Comparison of ENCODE assay signal across 8 cellular contexts in the genomic region with DNA sequence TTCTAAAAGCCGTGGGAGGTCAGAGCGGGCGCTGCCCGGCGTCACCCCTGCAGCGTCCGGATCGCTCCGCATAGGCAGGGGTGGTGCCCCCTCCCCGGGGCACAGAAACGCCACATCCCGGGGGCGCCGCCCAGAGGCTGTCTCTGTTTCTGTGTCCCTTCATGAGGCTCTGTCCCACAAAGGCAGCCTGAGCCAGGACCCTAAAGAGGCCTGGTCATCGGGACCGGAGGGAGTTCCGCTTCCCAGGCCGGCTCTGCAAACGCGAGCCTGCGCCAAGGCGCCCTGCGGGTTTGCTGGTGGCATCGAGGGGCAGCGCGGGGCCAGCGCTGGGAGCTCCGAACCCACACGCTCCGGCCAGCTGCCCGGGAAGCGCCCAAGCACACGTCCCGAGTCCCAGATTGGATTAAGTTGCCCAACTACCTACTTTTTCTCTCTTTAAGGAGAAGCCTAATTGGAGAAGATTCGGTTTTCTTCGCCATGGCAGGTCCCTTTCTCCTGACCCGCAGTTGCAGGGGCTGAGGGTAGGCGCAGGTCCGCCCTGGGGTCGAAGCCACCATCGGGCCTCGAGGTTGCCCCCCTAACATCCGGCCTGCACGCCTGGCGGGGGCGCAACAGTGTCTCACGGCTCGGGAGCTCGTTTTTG.
DNase-seq lines count a peak whose midpoint lies in the region; ATAC-seq and TF ChIP-seq lines count a peak whose summit lies in the region.

No MANE protein-coding gene starts in this region.

- ATAC-seq in HG03342 (IDR thresholded peaks at IDR 0.05; ENCODE audit: unreplicated experiment) (no peak), HG03025 (IDR thresholded peaks at IDR 0.05; ENCODE audit: low FRiP score, unreplicated experiment) (no peak)

- DNase-seq in AG10803 (ENCODE audit: low read depth) (peak; percentile 6), SK-N-MC (ENCODE audit: low read depth, low spot score) (no peak), dorsolateral prefrontal cortex (peak in 2 of 10 donors; percentile 7 to 51), neural crest cell (ENCODE audit: low read depth, low spot score) (peak; percentile 43), DMS79 (lab: John Stamatoyannopoulos, UW) (no peak), COR-L47 (lab: John Stamatoyannopoulos, UW) (no peak)

- H3K4me3 Mint-ChIP-seq in neural crest cell, result peak overlapping the region; percentile 85

- peaks cover 25% of the 10 kb centered on the region for H3K27me3 Mint-ChIP-seq in neural crest cell (ENCODE audit: low read depth)

- intact Hi-C loops in dorsolateral prefrontal cortex (cut with DNase I), result no loop called here

- no peaks in the 10 kb centered on the region for H3K36me3 ChIP-seq in SK-N-MC (ENCODE audit: insufficient read depth, low read length)

- H3K9me3 Mint-ChIP-seq in neural crest cell, result no peaks in the 10 kb centered on the region

- H3K36me3 Mint-ChIP-seq in neural crest cell (ENCODE audit: low read depth), result no peaks in the 10 kb centered on the region

- no peaks in the 10 kb centered on the region for H3K9me3 ChIP-seq in SK-N-MC (ENCODE audit: low read depth, low read length)

- H3K4me3 ChIP-seq in AG10803 (ENCODE audit: low read length) (peak overlapping the region; percentile 54), SK-N-MC (peak overlapping the region; percentile 82), dorsolateral prefrontal cortex (peak overlapping the region; percentile 20 to 79 (median 57))

- peaks cover 38% of the 10 kb centered on the region for H3K4me1 Mint-ChIP-seq in neural crest cell

- H3K27ac ChIP-seq in SK-N-MC (peak overlapping the region; percentile 100), dorsolateral prefrontal cortex (peak overlapping the region in 3 of 59 donors; percentile 2 to 39 (median 38))

- H3K27ac Mint-ChIP-seq in neural crest cell (ENCODE audit: unreplicated experiment), result no peak overlapping the region

- H3K27me3 ChIP-seq in dorsolateral prefrontal cortex, result peaks cover 0 to 51% (median 27%) of the 10 kb centered on the region in 45 donors

- peak; percentile 15; the same call in 1 of the 2 replicates for TF ChIP-seq CTCF in AG10803 (conservative IDR thresholded peaks at IDR 0.05; ENCODE audit: low read length)
- peak in 2 of 56 donors; percentile 10 to 14 for TF ChIP-seq CTCF in dorsolateral prefrontal cortex (IDR thresholded peaks at IDR 0.05 in 54 of 56, conservative IDR thresholded peaks at IDR 0.05 in 2 of 56; ENCODE audit: low read depth in 1 of 56, partially characterized antibody in 56 of 56)
- peak; percentile 20 for TF ChIP-seq CTCF in neural crest cell (conservative IDR thresholded peaks at IDR 0.05)

- peak overlapping the region; percentile 98 for H3K9ac ChIP-seq in SK-N-MC (ENCODE audit: insufficient read length)

Comparison
In these comparisons a context has a peak if more than half of its experiments do, and no peak if none do; other contexts are left out.
1. DNase-seq: peak in AG10803 (single experiment) and neural crest cell (single experiment); none in SK-N-MC (single experiment), DMS79 (single experiment) and COR-L47 (single experiment).
2. Peak in every context shown above with its lines, with median percentiles within 50 percentile points of each other: H3K4me3 ChIP-seq.